17 cellular contexts compared by ENCODE assay signal in the genomic region with DNA sequence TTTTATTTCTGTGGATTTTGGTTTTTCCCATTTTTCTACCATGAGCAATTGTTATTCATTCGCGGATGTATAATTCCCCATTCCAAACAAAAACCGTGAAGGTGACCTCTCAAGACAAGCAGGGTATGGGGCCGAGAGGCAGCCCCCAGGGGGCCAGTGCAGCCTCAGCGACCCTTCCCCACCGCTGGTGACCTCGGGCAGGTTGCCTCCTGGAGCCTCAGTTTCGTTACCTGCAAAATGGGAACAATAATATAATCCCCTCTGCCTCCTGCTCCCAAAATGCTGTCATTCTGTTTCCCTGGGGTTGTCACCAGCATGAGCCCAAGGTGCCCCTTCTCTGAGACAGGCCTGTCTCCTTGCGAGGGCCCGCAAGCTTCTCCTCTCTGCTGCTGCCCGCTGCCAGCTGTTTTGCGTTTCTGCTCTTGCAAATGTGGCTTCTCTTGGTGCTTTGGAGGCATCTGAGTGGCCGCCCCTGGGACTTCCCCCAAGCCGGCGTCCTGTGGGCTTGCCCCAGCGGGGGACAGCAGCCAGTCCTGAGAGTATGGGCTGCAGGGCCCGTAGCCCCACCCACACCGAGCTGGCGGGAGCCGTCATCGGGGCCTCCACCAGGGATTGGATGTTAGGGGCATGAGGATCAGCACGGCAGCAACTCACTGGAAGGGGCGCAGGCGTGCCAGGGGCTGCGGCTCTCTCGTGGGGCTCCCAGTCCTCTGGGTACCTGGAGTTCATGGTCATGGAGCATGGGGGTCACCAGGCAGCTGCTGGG.
A peak's percentile ranks its signal among the peaks of the same experiment; 100 is the strongest.
DNase-seq lines count a peak whose midpoint lies in the region; ATAC-seq, FAIRE-seq and TF ChIP-seq lines count a peak whose summit lies in the region.
"Had no signal": no experiment of that assay in that cellular context is flagged by ENCODE, and none has a peak within 500 bp of the region (broad histone marks: within the 10 kb centered on the region; RNA-seq: fewer than 3 reads in every experiment).

No MANE protein-coding gene starts in this region.

- no peaks in the 10 kb centered on the region for H3K79me2 ChIP-seq in GM23338 (replicated peaks; ENCODE audit: insufficient read depth)
- no peaks in the 10 kb centered on the region for H3K79me2 ChIP-seq in H1 (ENCODE audit: control insufficient read depth in 1 of 2, insufficient read depth in 2 of 2, low read length in 2 of 2)

- no peak overlapping the region for H3K18ac ChIP-seq in H1 (ENCODE audit: extremely low read depth, low read length)

- no peaks in the 10 kb centered on the region for H3K23me2 ChIP-seq in H1 (ENCODE audit: low read depth, low read length)

- no peak overlapping the region for H4K5ac ChIP-seq in H1 (ENCODE audit: insufficient read length, low read depth, low read length)

- no peak overlapping the region for H2AK5ac ChIP-seq in H1 (ENCODE audit: low read depth, low read length)

- TF ChIP-seq RAD21 in H1 (IDR thresholded peaks at IDR 0.05 in 1 of 2, conservative IDR thresholded peaks at IDR 0.05 in 1 of 2; ENCODE audit: low read depth in 2 of 2, low read length in 2 of 2) = no peak

- no peak overlapping the region for H3K14ac ChIP-seq in H1 (ENCODE audit: insufficient read length)

- TF ChIP-seq CTCF in GM23338 (conservative IDR thresholded peaks at IDR 0.05; ENCODE audit: low read depth in 2 of 2) = no peak
- TF ChIP-seq CTCF in H1 (IDR thresholded peaks at IDR 0.05; ENCODE audit: control extremely low read depth in 1 of 3, insufficient read depth in 1 of 3, low read depth in 1 of 3, low read length in 3 of 3) = no peak
- TF ChIP-seq CTCF in lower lobe of right lung (IDR thresholded peaks at IDR 0.05) = no peak
- TF ChIP-seq CTCF in Calu3 (IDR thresholded peaks at IDR 0.05; ENCODE audit: unreplicated experiment) = no peak

- H3K56ac ChIP-seq in H1 (replicated peaks; ENCODE audit: insufficient read length, low read depth, low read length) = no peak overlapping the region

- no peaks in the 10 kb centered on the region for H3K36me3 Mint-ChIP-seq in GM23338 (ENCODE audit: low read depth)
- H3K36me3 Mint-ChIP-seq in Calu3 (ENCODE audit: insufficient read depth, unreplicated experiment) = peaks cover 7% of the 10 kb centered on the region
- no peaks in the 10 kb centered on the region for H3K36me3 Mint-ChIP-seq in stimulated activated effector memory CD8-positive, alpha-beta T cell treated with anti-CD3 and anti-CD28 coated beads, Interleukin-12 subunit alpha, Interleukin-12 subunit beta, amount 100 ng/mL, for 72 hours

- H4K91ac ChIP-seq in H1 (replicated peaks; ENCODE audit: insufficient read length, low read length) = no peak overlapping the region

- H4K20me1 ChIP-seq in GM23338 (replicated peaks; ENCODE audit: insufficient read depth) = no peaks in the 10 kb centered on the region
- H4K20me1 ChIP-seq in H1 (replicated peaks in 1 of 2; ENCODE audit: control insufficient read depth in 1 of 2, insufficient read depth in 2 of 2, low read length in 2 of 2) = peaks cover 0 to 1% of the 10 kb centered on the region in 2 experiments

- H2BK5ac ChIP-seq in H1 (ENCODE audit: low read depth, low read length) = no peak overlapping the region

- 84% methylated on average over 22 of the region's 26 CpGs; no CpG with 5 or more reads in 1 of the 2 experiments for WGBS in H1 (ENCODE audit: extremely low coverage in 1 of 2, insufficient coverage in 1 of 2, insufficient read length in 1 of 2, insufficient replicate concordance in 2 of 2, low coverage in 1 of 2, low lambda C conversion rate in 2 of 2, missing lambda C conversion rate in 1 of 2), 2 experiments

- H3K36me3 ChIP-seq in GM23338 (ENCODE audit: insufficient read depth) = no peaks in the 10 kb centered on the region
- H3K36me3 ChIP-seq in H1 (ENCODE audit: control insufficient read depth in 2 of 4, insufficient read depth in 4 of 4, low read length in 3 of 4) = no peaks in the 10 kb centered on the region
- no peaks in the 10 kb centered on the region for H3K36me3 ChIP-seq in lower lobe of right lung
- H3K36me3 ChIP-seq: BE2C had no signal

- no peaks in the 10 kb centered on the region for H3K79me1 ChIP-seq in H1 (ENCODE audit: low read depth, low read length)

- H4K8ac ChIP-seq in H1 (ENCODE audit: extremely low read depth, insufficient read depth, low read length) = no peak overlapping the region

- H3K27me3 Mint-ChIP-seq in GM23338 (ENCODE audit: insufficient read depth, low read depth, poor library complexity) = peaks cover 1% of the 10 kb centered on the region
- peaks cover 96% of the 10 kb centered on the region for H3K27me3 Mint-ChIP-seq in Calu3 (ENCODE audit: unreplicated experiment)

- no TSS peak for BruUV-seq in Calu3 (replicated peaks; lab: Mats Ljungman, UMichigan)

- H2BK15ac ChIP-seq in H1 (ENCODE audit: low read length) = no peak overlapping the region

- peak; percentile 31 for DNase-seq in Daoy (ENCODE audit: low read depth)
- DNase-seq in GM23338 (ENCODE audit: low spot score) = peak; percentile 24
- no peak for DNase-seq in H1 (ENCODE audit: low read depth in 1 of 2, low spot score in 2 of 2)
- DNase-seq in lower lobe of right lung = peak; percentile 38
- DNase-seq in DMS79 (lab: John Stamatoyannopoulos, UW) = no peak
- DNase-seq in Calu3 = no peak
- DNase-seq in stimulated activated effector memory CD8-positive, alpha-beta T cell treated with anti-CD3 and anti-CD28 coated beads, Interleukin-12 subunit alpha, Interleukin-12 subunit beta, amount 100 ng/mL, for 72 hours (ENCODE audit: low spot score in 2 of 2) = no peak
- DNase-seq: BE2C, COR-L47, GDM1, NCI-H1105, NCI-H187, NCI-H446, NCI-H526 had no signal

- H3K4me3 Mint-ChIP-seq in GM23338 (no peak overlapping the region), Calu3 (ENCODE audit: low read depth, unreplicated experiment) (no peak overlapping the region)
- no peak overlapping the region for H3K4me3 Mint-ChIP-seq in stimulated activated effector memory CD8-positive, alpha-beta T cell treated with anti-CD3 and anti-CD28 coated beads, Interleukin-12 subunit alpha, Interleukin-12 subunit beta, amount 100 ng/mL, for 72 hours

- H3K4me1 Mint-ChIP-seq in GM23338 = no peaks in the 10 kb centered on the region
- H3K4me1 Mint-ChIP-seq in Calu3 (ENCODE audit: low read depth, unreplicated experiment) = peaks cover 14% of the 10 kb centered on the region
- peaks cover 7% of the 10 kb centered on the region for H3K4me1 Mint-ChIP-seq in stimulated activated effector memory CD8-positive, alpha-beta T cell treated with anti-CD3 and anti-CD28 coated beads, Interleukin-12 subunit alpha, Interleukin-12 subunit beta, amount 100 ng/mL, for 72 hours

- no peak overlapping the region for H2AFZ ChIP-seq in GM23338
- H2AFZ ChIP-seq in H1 (ENCODE audit: low read length) = no peak overlapping the region

- no peak overlapping the region for H3K9ac ChIP-seq in H1 (replicated peaks in 1 of 4; ENCODE audit: extremely low read depth in 1 of 4, low read depth in 3 of 4, low read length in 3 of 4)
- H3K9ac ChIP-seq: KMS-11 had no signal

- no peak overlapping the region for H2BK12ac ChIP-seq in H1 (ENCODE audit: low read depth, low read length)

- intact Hi-C loops in lower lobe of right lung (cut with DNase I) (no loop called here), Calu3 (cut with micrococcal nuclease; ENCODE audit: unreplicated experiment) (no loop called here)

- no peak overlapping the region for H2BK20ac ChIP-seq in H1 (ENCODE audit: low read length)

- no peak overlapping the region for H3K27ac ChIP-seq in GM23338 (ENCODE audit: low read depth)
- no peak overlapping the region for H3K27ac ChIP-seq in H1 (ENCODE audit: low read depth, low read length)
- no peak overlapping the region for H3K27ac ChIP-seq in lower lobe of right lung
- H3K27ac ChIP-seq: KMS-11 had no signal

- CTCF ChIA-PET in H1 (lab: Charles Lee; ENCODE audit: partially characterized antibody) = interaction anchor here (0.6 kb wide), 1 partner anchor 16 kb away, joined by 3 read pairs; no protein-coding TSS in a partner anchor
- CTCF ChIA-PET in Calu3 (lab: Charles Lee) = interaction anchor here (0.6 to 1.5 kb wide), 2 partner anchors 8 to 18 kb away, joined by 3 to 5 read pairs; no protein-coding TSS in a partner anchor

- H3K23ac ChIP-seq in H1 (ENCODE audit: insufficient read length) = no peak overlapping the region

- H3K4me1 ChIP-seq in GM23338 (ENCODE audit: insufficient read depth) = no peaks in the 10 kb centered on the region
- no peaks in the 10 kb centered on the region; a peak in 1 of 7 replicates for H3K4me1 ChIP-seq in H1 (replicated peaks in 1 of 4; ENCODE audit: control insufficient read depth in 3 of 4, insufficient read depth in 4 of 4, low read length in 3 of 4)
- H3K4me1 ChIP-seq in lower lobe of right lung = no peaks in the 10 kb centered on the region
- H3K4me1 ChIP-seq: BE2C had no signal

- no peak for TF ChIP-seq POLR2A in H1 (IDR thresholded peaks at IDR 0.05; ENCODE audit: control extremely low read depth in 1 of 2, low read depth in 2 of 2, low read length in 2 of 2)

- no peak overlapping the region for H3K4ac ChIP-seq in H1 (replicated peaks; ENCODE audit: insufficient read length, low read depth, low read length)

- POLR2A ChIA-PET in H1 (lab: Charles Lee; ENCODE audit: partially characterized antibody) = no interaction called here

- no peak for FAIRE-seq in H1 (lab: Jason Lieb, UNC)
- FAIRE-seq: RCC 7860 had no signal

- H3K9me3 Mint-ChIP-seq in GM23338 (no peaks in the 10 kb centered on the region), Calu3 (ENCODE audit: low read depth, unreplicated experiment) (no peaks in the 10 kb centered on the region)
- H3K9me3 Mint-ChIP-seq in stimulated activated effector memory CD8-positive, alpha-beta T cell treated with anti-CD3 and anti-CD28 coated beads, Interleukin-12 subunit alpha, Interleukin-12 subunit beta, amount 100 ng/mL, for 72 hours = no peaks in the 10 kb centered on the region

- peak; percentile 70 for ATAC-seq in GM23338
- no peak for ATAC-seq in lower lobe of right lung
- no peak for ATAC-seq in stimulated activated effector memory CD8-positive, alpha-beta T cell treated with anti-CD3 and anti-CD28 coated beads, Interleukin-12 subunit alpha, Interleukin-12 subunit beta, amount 100 ng/mL, for 72 hours
- ATAC-seq: HCT116 had no signal

- no peak overlapping the region for H2BK120ac ChIP-seq in H1 (replicated peaks; ENCODE audit: low read depth, low read length)

- H3F3A ChIP-seq in GM23338 (replicated peaks; ENCODE audit: low read depth) = no peaks in the 10 kb centered on the region

- H3K9me2 ChIP-seq in GM23338 (ENCODE audit: insufficient read depth) = no peaks in the 10 kb centered on the region

- no peaks in the 10 kb centered on the region for H3K9me3 ChIP-seq in H1 (ENCODE audit: insufficient read depth in 2 of 2, low read depth in 1 of 2, low read length in 1 of 2)
- H3K9me3 ChIP-seq in lower lobe of right lung = no peaks in the 10 kb centered on the region
- H3K9me3 ChIP-seq: BE2C had no signal

- no peak for TF ChIP-seq EP300 in H1 (IDR thresholded peaks at IDR 0.05; ENCODE audit: borderline replicate concordance in 1 of 2, low read depth in 2 of 2, low read length in 2 of 2)

- H3K27ac Mint-ChIP-seq in GM23338 = no peak overlapping the region
- H3K27ac Mint-ChIP-seq in Calu3 (ENCODE audit: unreplicated experiment) = no peak overlapping the region
- H3K27ac Mint-ChIP-seq in stimulated activated effector memory CD8-positive, alpha-beta T cell treated with anti-CD3 and anti-CD28 coated beads, Interleukin-12 subunit alpha, Interleukin-12 subunit beta, amount 100 ng/mL, for 72 hours = no peak overlapping the region

- H3K4me2 ChIP-seq in GM23338 (no peak overlapping the region), H1 (ENCODE audit: insufficient read depth in 1 of 2, low read depth in 2 of 2, low read length in 2 of 2) (no peak overlapping the region)
- H3K4me2 ChIP-seq: KMS-11 had no signal

- no peaks in the 10 kb centered on the region for H3K27me3 ChIP-seq in GM23338 (ENCODE audit: insufficient read depth)
- H3K27me3 ChIP-seq in H1 (replicated peaks in 1 of 4; ENCODE audit: control insufficient read depth in 3 of 4, extremely low read depth in 1 of 4, insufficient read depth in 3 of 4, low read length in 3 of 4) = no peaks in the 10 kb centered on the region; a peak in 1 of 7 replicates
- peaks cover 37% of the 10 kb centered on the region for H3K27me3 ChIP-seq in lower lobe of right lung (ENCODE audit: low read depth)

- H3K4me3 ChIP-seq in GM23338 (no peak overlapping the region), H1 (ENCODE audit: extremely low read depth in 1 of 4, insufficient read depth in 2 of 4, low read depth in 3 of 4, low read length in 4 of 4) (no peak overlapping the region), lower lobe of right lung (no peak overlapping the region)

Comparison
In these comparisons a context has a peak if more than half of its experiments do, and no peak if none do; other contexts are left out.
1. DNase-seq: peak in Daoy (single experiment), GM23338 (single experiment) and lower lobe of right lung (single experiment); none in H1 (0 of 2), DMS79 (single experiment), Calu3 (single experiment) and stimulated activated effector memory CD8-positive, alpha-beta T cell treated with anti-CD3 and anti-CD28 coated beads, Interleukin-12 subunit alpha, Interleukin-12 subunit beta, amount 100 ng/mL, for 72 hours (0 of 2).